ENCODE assay signal across 10 cellular contexts in genomic region chr2:9675369-9676351, GRCh38. TPM values are rescaled to one million over a fixed set of nuclear protein-coding genes. Genes with fewer than 3 reads are reported as not detected.
DNase-seq lines count a peak whose midpoint lies in the region; ATAC-seq and TF ChIP-seq lines count a peak whose summit lies in the region.
"Had no signal": no experiment of that assay in that cellular context is flagged by ENCODE, and none has a peak within 500 bp of the region (broad histone marks: within the 10 kb centered on the region; RNA-seq: fewer than 3 reads in every experiment).

No MANE protein-coding gene starts in this region.

- DNase-seq in DMS 273 (lab: John Stamatoyannopoulos, UW; ENCODE audit: unreplicated experiment), result peak; percentile 43
- no peak for DNase-seq in DMS 273 treated with DMSO at 0.1 percent for 48 hours (lab: John Stamatoyannopoulos, UW)
- DNase-seq in SW 1271 (lab: John Stamatoyannopoulos, UW), result peak; percentile 69 to 92
- peak; percentile 83 to 90 for DNase-seq in foreskin keratinocyte
- DNase-seq in activated naive CD4-positive, alpha-beta T cell (lab: John Stamatoyannopoulos, UW), result no peak
- no peak for DNase-seq in NCI-H748 treated with DMSO at 0.1 percent for 48 hours (lab: John Stamatoyannopoulos, UW)
- DNase-seq in mesenteric fat pad (ENCODE audit: low spot score), result no peak
- DNase-seq: activated B cell treated with CpG ODN at 0.5 μM for 24 hours had no signal

- H3K27ac ChIP-seq in foreskin keratinocyte, result no peak overlapping the region
- H3K27ac ChIP-seq: 22Rv1 had no signal

- peak; percentile 90 for ATAC-seq in foreskin keratinocyte

- no peaks in the 10 kb centered on the region for H3K9me3 ChIP-seq in skeletal muscle satellite cell (replicated peaks; ENCODE audit: low read length)

- peak overlapping the region; percentile 39 for H3K4me3 ChIP-seq in skeletal muscle satellite cell (ENCODE audit: low read length)

- peak overlapping the region; percentile 72 for H3K4me2 ChIP-seq in skeletal muscle satellite cell (ENCODE audit: low read length)

- TF ChIP-seq CTCF in foreskin keratinocyte (conservative IDR thresholded peaks at IDR 0.05), result no peak

- H3K27me3 ChIP-seq in foreskin keratinocyte, result no peaks in the 10 kb centered on the region
- H3K27me3 ChIP-seq in skeletal muscle satellite cell (ENCODE audit: control insufficient read depth, insufficient read depth, low read length), result no peaks in the 10 kb centered on the region

- H3K4me1 ChIP-seq in foreskin keratinocyte (peaks cover 11% of the 10 kb centered on the region), skeletal muscle satellite cell (ENCODE audit: control insufficient read depth, insufficient read depth, low read length) (peaks cover 21% of the 10 kb centered on the region)

- peak overlapping the region; percentile 43 for H3K9ac ChIP-seq in skeletal muscle satellite cell (ENCODE audit: low read depth, low read length)

- H3K36me3 ChIP-seq in skeletal muscle satellite cell (ENCODE audit: insufficient read depth, low read length), result no peaks in the 10 kb centered on the region

RNA-seq across cellular contexts. Expression of gene YWHAQ, which starts 44.9 kb away (rescaled TPM):
- total RNA-seq in foreskin keratinocyte, result 376 and 422 TPM in 2 replicates
- polyA plus RNA-seq in foreskin keratinocyte, result 265 and 322 TPM in 2 replicates
- total RNA-seq in skeletal muscle satellite cell (2012; rRNA removed), result 362 and 412 TPM in 2 replicates
- 183 TPM for total RNA-seq in mesenteric fat pad

Comparison
In these comparisons a context has a peak if more than half of its experiments do, and no peak if none do; other contexts are left out.
1. DNase-seq: peak in DMS 273 (single experiment), SW 1271 (2 of 2) and foreskin keratinocyte (2 of 2); none in DMS 273 treated with DMSO at 0.1 percent for 48 hours (single experiment), activated naive CD4-positive, alpha-beta T cell (0 of 4), NCI-H748 treated with DMSO at 0.1 percent for 48 hours (single experiment) and mesenteric fat pad (single experiment).